In the genomic region with DNA sequence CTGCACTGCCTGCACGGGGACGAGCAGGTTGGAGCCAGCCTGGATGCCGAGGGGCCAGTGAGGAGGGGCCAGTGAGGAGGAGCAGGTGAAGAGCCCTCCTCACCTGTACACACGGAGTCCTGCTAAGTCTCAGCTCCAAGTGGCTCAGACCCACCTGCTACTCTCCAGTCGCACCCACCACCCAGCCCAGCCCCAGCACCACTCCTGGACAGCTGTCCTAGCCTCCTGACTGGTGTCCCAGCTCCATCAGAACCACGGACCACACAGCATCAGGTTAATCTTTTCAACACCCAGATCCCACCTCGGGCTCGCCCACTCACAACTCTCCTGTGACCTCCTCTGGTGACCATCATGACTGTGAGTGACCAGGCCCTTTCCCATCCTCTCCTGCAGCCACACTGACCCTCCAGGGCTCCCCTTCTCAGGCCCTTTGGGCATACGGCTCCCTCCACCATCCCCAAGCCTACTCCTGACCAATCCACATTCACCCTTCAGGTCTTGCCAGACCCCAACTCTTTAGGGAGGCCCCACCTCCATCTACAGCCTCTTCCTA, we compare ENCODE assay signal across 15 cellular contexts. TPM values are rescaled to one million over a fixed set of nuclear protein-coding genes. Genes with fewer than 3 reads are reported as not detected.
DNase-seq lines count a peak whose midpoint lies in the region; ATAC-seq and TF ChIP-seq lines count a peak whose summit lies in the region.
"Had no signal": no experiment of that assay in that cellular context is flagged by ENCODE, and none has a peak within 500 bp of the region (broad histone marks: within the 10 kb centered on the region; RNA-seq: fewer than 3 reads in every experiment).

No MANE protein-coding gene starts in this region.

- H3K27me3 ChIP-seq in right cardiac atrium (ENCODE audit: control insufficient read depth, insufficient read depth) (no peaks in the 10 kb centered on the region), gastrocnemius medialis (no peaks in the 10 kb centered on the region)
- H3K27me3 ChIP-seq: brain microvascular endothelial cell had no signal

- H3K27ac ChIP-seq in right cardiac atrium (ENCODE audit: low read length) (peak overlapping the region; percentile 70), gastrocnemius medialis (peak overlapping the region; percentile 41 to 71 (median 66))
- H3K27ac ChIP-seq: brain microvascular endothelial cell, tibial artery had no signal

- no peaks in the 10 kb centered on the region for H3K27me3 Mint-ChIP-seq in T-helper 2 cell treated with Interferon-gamma antibody and Interleukin-4, amounts not matched to agents 5 μg/mL and 100 μg/mL, for 36 hours (ENCODE audit: low read depth)
- H3K27me3 Mint-ChIP-seq in activated CD4-positive, alpha-beta memory T cell treated with anti-CD3 and anti-CD28 coated beads, Interleukin-2, amount 10 ng/mL, durations not matched to agents 7 days and 5 days, result no peaks in the 10 kb centered on the region

- H3K4me1 Mint-ChIP-seq in T-helper 2 cell treated with Interferon-gamma antibody and Interleukin-4, amounts not matched to agents 5 μg/mL and 100 μg/mL, for 36 hours (ENCODE audit: low read depth), result peaks cover 27% of the 10 kb centered on the region
- H3K4me1 Mint-ChIP-seq in activated CD4-positive, alpha-beta memory T cell treated with anti-CD3 and anti-CD28 coated beads, Interleukin-2, amount 10 ng/mL, durations not matched to agents 7 days and 5 days, result peaks cover 37% of the 10 kb centered on the region

- H3K9me3 ChIP-seq in right cardiac atrium (ENCODE audit: control insufficient read depth, low read length) (no peaks in the 10 kb centered on the region), gastrocnemius medialis (no peaks in the 10 kb centered on the region)
- H3K9me3 ChIP-seq: tibial artery had no signal

- no peak for DNase-seq in T-helper 2 cell treated with Interferon-gamma antibody and Interleukin-4, amounts not matched to agents 5 μg/mL and 100 μg/mL, for 36 hours (ENCODE audit: low spot score)
- no peak for DNase-seq in T-helper 2 cell
- no peak for DNase-seq in activated CD4-positive, alpha-beta memory T cell treated with anti-CD3 and anti-CD28 coated beads, Interleukin-2, amount 10 ng/mL, durations not matched to agents 7 days and 5 days
- DNase-seq in right cardiac atrium, result no peak
- no peak for DNase-seq in gastrocnemius medialis
- no peak for DNase-seq in COLO829 (ENCODE audit: low spot score)
- DNase-seq in NCI-H2029 (lab: John Stamatoyannopoulos, UW), result no peak
- DNase-seq: 8988T, brain microvascular endothelial cell, NCI-H226, PC-3, tibial artery had no signal

- H3K36me3 Mint-ChIP-seq in T-helper 2 cell treated with Interferon-gamma antibody and Interleukin-4, amounts not matched to agents 5 μg/mL and 100 μg/mL, for 36 hours (ENCODE audit: low read depth), result no peaks in the 10 kb centered on the region
- no peaks in the 10 kb centered on the region for H3K36me3 Mint-ChIP-seq in activated CD4-positive, alpha-beta memory T cell treated with anti-CD3 and anti-CD28 coated beads, Interleukin-2, amount 10 ng/mL, durations not matched to agents 7 days and 5 days (ENCODE audit: low read depth)

- no peak overlapping the region for H3K4me3 ChIP-seq in right cardiac atrium (ENCODE audit: low read length)
- no peak overlapping the region for H3K4me3 ChIP-seq in gastrocnemius medialis
- H3K4me3 ChIP-seq: tibial artery had no signal

- H3K36me3 ChIP-seq in gastrocnemius medialis, result no peaks in the 10 kb centered on the region
- H3K36me3 ChIP-seq: brain microvascular endothelial cell, tibial artery had no signal

- no peaks in the 10 kb centered on the region for H3K9me3 Mint-ChIP-seq in T-helper 2 cell treated with Interferon-gamma antibody and Interleukin-4, amounts not matched to agents 5 μg/mL and 100 μg/mL, for 36 hours
- no peaks in the 10 kb centered on the region for H3K9me3 Mint-ChIP-seq in activated CD4-positive, alpha-beta memory T cell treated with anti-CD3 and anti-CD28 coated beads, Interleukin-2, amount 10 ng/mL, durations not matched to agents 7 days and 5 days

- peaks cover 13% of the 10 kb centered on the region for H3K4me1 ChIP-seq in right cardiac atrium (ENCODE audit: control insufficient read depth, insufficient read depth, low read length)
- H3K4me1 ChIP-seq in gastrocnemius medialis, result peaks cover 12 to 24% of the 10 kb centered on the region in 2 donors
- H3K4me1 ChIP-seq: tibial artery had no signal

- in situ Hi-C loops in gastrocnemius medialis (cut with MboI; ENCODE audit: low sequenced_read_pairs in 4 of 4), result no loop called here

- CTCF ChIA-PET in activated CD4-positive, alpha-beta memory T cell treated with anti-CD3 and anti-CD28 coated beads, Interleukin-2, amount 10 ng/mL, durations not matched to agents 7 days and 5 days (lab: Charles Lee), result interaction anchor here (0.7 to 6.3 kb wide), 9 partner anchors 11 to 398 kb away, joined by 3 to 123 read pairs (median 11); a partner anchor contains a TSS

- 92% methylated on average over 9 of the region's 9 CpGs for WGBS in right cardiac atrium

- intact Hi-C loops in right cardiac atrium (cut with DNase I) (no loop called here), gastrocnemius medialis (cut with DNase I; ENCODE audit: low total_unique reads) (no loop called here)

- TF ChIP-seq CTCF in gastrocnemius medialis (IDR thresholded peaks at IDR 0.05 in 4 of 5, conservative IDR thresholded peaks at IDR 0.05 in 1 of 5), result no peak

- no peak overlapping the region for H3K4me3 Mint-ChIP-seq in T-helper 2 cell treated with Interferon-gamma antibody and Interleukin-4, amounts not matched to agents 5 μg/mL and 100 μg/mL, for 36 hours
- H3K4me3 Mint-ChIP-seq in activated CD4-positive, alpha-beta memory T cell treated with anti-CD3 and anti-CD28 coated beads, Interleukin-2, amount 10 ng/mL, durations not matched to agents 7 days and 5 days, result no peak overlapping the region

- H3K27ac Mint-ChIP-seq in T-helper 2 cell treated with Interferon-gamma antibody and Interleukin-4, amounts not matched to agents 5 μg/mL and 100 μg/mL, for 36 hours, result peak overlapping the region; percentile 84
- peak overlapping the region; percentile 87 for H3K27ac Mint-ChIP-seq in activated CD4-positive, alpha-beta memory T cell treated with anti-CD3 and anti-CD28 coated beads, Interleukin-2, amount 10 ng/mL, durations not matched to agents 7 days and 5 days

- ATAC-seq in right cardiac atrium (no peak), gastrocnemius medialis (no peak), HG03175 (IDR thresholded peaks at IDR 0.05; ENCODE audit: unreplicated experiment) (no peak)
- ATAC-seq: PC-3 had no signal

- TF ChIP-seq POLR2A in gastrocnemius medialis (IDR thresholded peaks at IDR 0.05), result no peak

- POLR2A ChIA-PET in activated CD4-positive, alpha-beta memory T cell treated with anti-CD3 and anti-CD28 coated beads, Interleukin-2, amount 10 ng/mL, durations not matched to agents 7 days and 5 days (lab: Charles Lee), result interaction anchor here (0.6 to 3.8 kb wide), 15 partner anchors 8 to 334 kb away, joined by 3 to 56 read pairs (median 13); a partner anchor contains a TSS

RNA-seq across cellular contexts. Expression of a gene that starts 13.8 kb away (rescaled TPM):
- total RNA-seq in activated CD4-positive, alpha-beta memory T cell treated with anti-CD3 and anti-CD28 coated beads, Interleukin-2, amount 10 ng/mL, durations not matched to agents 7 days and 5 days, result not detected
- total RNA-seq in right cardiac atrium (1 to 10 TPM in 2 of 4 donors, under 1 TPM in 2; 0.69 to 1.2 (median 0.94) TPM), gastrocnemius medialis (1 to 10 TPM in 1 of 4 donors, under 1 TPM in 3; 0.26 to 1.2 (median 0.45) TPM)
- polyA plus RNA-seq in right cardiac atrium, result 1.2 TPM
- total RNA-seq: epithelial cell of proximal tubule, PC-3 had no signal

RNA-seq across cellular contexts. Expression of a gene that starts 21.0 kb away (rescaled TPM):
- total RNA-seq in activated CD4-positive, alpha-beta memory T cell treated with anti-CD3 and anti-CD28 coated beads, Interleukin-2, amount 10 ng/mL, durations not matched to agents 7 days and 5 days, result under 1 TPM in 1 of 2 experiments, not detected in 1; 0.15 TPM
- total RNA-seq in right cardiac atrium, result 1 to 10 TPM in 1 of 4 donors, under 1 TPM in 3; 0.06 to 1.0 (median 0.63) TPM
- 0.11 TPM for polyA plus RNA-seq in right cardiac atrium
- total RNA-seq in gastrocnemius medialis, result under 1 TPM in 3 of 4 donors, not detected in 1; 0.07 to 0.34 (median 0.20) TPM
- total RNA-seq: epithelial cell of proximal tubule had no signal

RNA-seq across cellular contexts. Expression of a gene that starts 45.7 kb away (rescaled TPM):
- total RNA-seq in activated CD4-positive, alpha-beta memory T cell treated with anti-CD3 and anti-CD28 coated beads, Interleukin-2, amount 10 ng/mL, durations not matched to agents 7 days and 5 days, result not detected
- total RNA-seq in right cardiac atrium, result not detected
- polyA plus RNA-seq in right cardiac atrium, result not detected
- under 1 TPM in 1 of 4 donors, not detected in 3; 0.42 TPM for total RNA-seq in gastrocnemius medialis
- total RNA-seq: epithelial cell of proximal tubule, mesenteric fat pad, PC-3 had no signal
